Comparison of ENCODE assay signal across 16 cellular contexts in the genomic region with DNA sequence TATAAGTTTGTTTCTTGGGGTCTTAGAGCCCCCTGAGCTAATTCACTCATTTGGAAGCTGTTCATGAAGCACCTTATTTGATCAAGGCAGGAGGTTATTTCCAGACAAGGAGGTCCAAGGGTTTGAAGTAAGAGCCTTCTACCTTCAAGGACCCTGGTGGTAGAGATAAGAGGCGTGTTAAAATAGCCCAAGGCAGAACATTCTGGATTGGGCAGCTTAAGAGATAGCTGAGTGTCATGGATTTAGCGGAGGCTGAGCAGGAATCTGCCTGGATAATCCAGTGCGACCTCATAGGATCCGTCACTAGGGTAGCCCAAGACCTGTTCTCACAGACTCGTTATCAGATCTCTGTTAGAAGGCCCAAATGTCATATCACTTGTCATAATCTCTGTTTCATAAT. TPM values are rescaled to one million over a fixed set of nuclear protein-coding genes. Genes with fewer than 3 reads are reported as not detected.
DNase-seq lines count a peak whose midpoint lies in the region; ATAC-seq and TF ChIP-seq lines count a peak whose summit lies in the region.
"Had no signal": no experiment of that assay in that cellular context is flagged by ENCODE, and none has a peak within 500 bp of the region (broad histone marks: within the 10 kb centered on the region; RNA-seq: fewer than 3 reads in every experiment).

No MANE protein-coding gene starts in this region.

- no peak overlapping the region for H2BK120ac ChIP-seq in trophoblast cell (ENCODE audit: insufficient read depth, low read length, poor library complexity)

- no peak overlapping the region for H3K4me3 ChIP-seq in A673 (ENCODE audit: low read depth, low read length, poor library complexity, severe bottlenecking)
- H3K4me3 ChIP-seq in HCT116 (replicated peaks in 1 of 2; ENCODE audit: low read depth in 1 of 2, low read length in 2 of 2), result no peak overlapping the region
- no peak overlapping the region for H3K4me3 ChIP-seq in trophoblast cell (ENCODE audit: low read depth, low read length)
- no peak overlapping the region for H3K4me3 ChIP-seq in OCI-LY7 (ENCODE audit: low read depth, low read length, poor library complexity, severe bottlenecking)
- H3K4me3 ChIP-seq: BLaER1, heart right ventricle, pancreas had no signal

- peaks cover 62% of the 10 kb centered on the region for H3K4me1 ChIP-seq in A673 (ENCODE audit: insufficient read depth, low read length, poor library complexity, severe bottlenecking)
- H3K4me1 ChIP-seq in HCT116 (ENCODE audit: control insufficient read depth in 1 of 2, insufficient read depth in 2 of 2, low read length in 2 of 2), result peaks cover 32 to 63% of the 10 kb centered on the region in 2 experiments
- H3K4me1 ChIP-seq in trophoblast cell (ENCODE audit: control insufficient read depth in 1 of 2, insufficient read depth in 2 of 2, low read length in 2 of 2), result peaks cover 33 to 37% of the 10 kb centered on the region in 2 experiments
- H3K4me1 ChIP-seq in OCI-LY7 (ENCODE audit: insufficient read depth, low read length, poor library complexity, severe bottlenecking), result peaks cover 23% of the 10 kb centered on the region

- H3K36me3 Mint-ChIP-seq in central memory CD8-positive, alpha-beta T cell (ENCODE audit: insufficient read depth), result peaks cover 19% of the 10 kb centered on the region
- H3K36me3 Mint-ChIP-seq: activated naive CD4-positive, alpha-beta T cell treated with anti-CD3 and anti-CD28 coated beads, Interleukin-2, amount 50 U/mL, for 24 hours had no signal

- BruUV-seq in A673 (replicated peaks; lab: Mats Ljungman, UMichigan) (no TSS peak), HCT116 (replicated peaks; lab: Mats Ljungman, UMichigan) (no TSS peak), OCI-LY7 (replicated peaks; lab: Mats Ljungman, UMichigan) (no TSS peak)

- peak overlapping the region; percentile 13 for H3K27ac Mint-ChIP-seq in central memory CD8-positive, alpha-beta T cell (ENCODE audit: low read depth)
- H3K27ac Mint-ChIP-seq: activated naive CD4-positive, alpha-beta T cell treated with anti-CD3 and anti-CD28 coated beads, Interleukin-2, amount 50 U/mL, for 24 hours had no signal

- no peaks in the 10 kb centered on the region; the same call in 1 of the 2 replicates for H4K20me1 ChIP-seq in HCT116 (ENCODE audit: insufficient read depth)
- peaks cover 5% of the 10 kb centered on the region for H4K20me1 ChIP-seq in OCI-LY7 (ENCODE audit: insufficient read depth, low read length)

- H3K9me2 ChIP-seq in HCT116 (ENCODE audit: insufficient read depth) (no peaks in the 10 kb centered on the region), OCI-LY7 (ENCODE audit: insufficient read depth, low read length) (no peaks in the 10 kb centered on the region)

- no peak overlapping the region for H4K12ac ChIP-seq in trophoblast cell (ENCODE audit: low read depth, low read length)

- RAD21 ChIA-PET in HCT116 (lab: Charles Lee; ENCODE audit: low non-redundant PET in 1 of 2, low total read pairs in 2 of 2, uncharacterized antibody in 2 of 2, unreplicated experiment in 2 of 2), result no interaction called here

- no peak overlapping the region for H2AFZ ChIP-seq in HCT116 (ENCODE audit: low read depth, low read length, poor library complexity, severe bottlenecking)
- H2AFZ ChIP-seq in trophoblast cell (ENCODE audit: insufficient read depth, low read length, poor library complexity), result no peak overlapping the region
- H2AFZ ChIP-seq in OCI-LY7 (ENCODE audit: low read length), result no peak overlapping the region

- POLR2A ChIA-PET in A673 (lab: Charles Lee; ENCODE audit: low non-redundant PET) (no interaction called here), HCT116 (lab: Charles Lee) (no interaction called here), OCI-LY7 (lab: Charles Lee) (no interaction called here)

- H3K79me2 ChIP-seq in HCT116 (ENCODE audit: insufficient read depth, low read length), result peaks cover 74% of the 10 kb centered on the region
- H3K79me2 ChIP-seq in trophoblast cell (ENCODE audit: control insufficient read depth, insufficient read depth, low read length, poor library complexity), result peaks cover 12% of the 10 kb centered on the region
- H3K79me2 ChIP-seq in OCI-LY7 (ENCODE audit: insufficient read depth, low read depth, low read length), result peaks cover 48% of the 10 kb centered on the region

- no peak overlapping the region for H3K18ac ChIP-seq in trophoblast cell (ENCODE audit: low read length)

- peak overlapping the region; percentile 80 for H3K27ac ChIP-seq in A673 (ENCODE audit: low read depth, low read length, poor library complexity, severe bottlenecking)
- H3K27ac ChIP-seq in HCT116 (ENCODE audit: low read depth, low read length), result no peak overlapping the region
- H3K27ac ChIP-seq in trophoblast cell (ENCODE audit: low read depth, low read length), result no peak overlapping the region
- H3K27ac ChIP-seq in OCI-LY7 (ENCODE audit: low read depth, low read length, poor library complexity, severe bottlenecking), result no peak overlapping the region

- no peak overlapping the region for H2BK5ac ChIP-seq in trophoblast cell (ENCODE audit: low read depth, low read length, poor library complexity)

- TF ChIP-seq POLR2A in HCT116 (IDR thresholded peaks at IDR 0.05; ENCODE audit: borderline replicate concordance, extremely low read depth, insufficient read depth, insufficient read length), result no peak

- no peak overlapping the region for H3K14ac ChIP-seq in trophoblast cell (ENCODE audit: low read length)

- no peak overlapping the region for H3K4ac ChIP-seq in trophoblast cell (ENCODE audit: low read depth, low read length)

- DNase-seq in A673 (ENCODE audit: low spot score) (no peak), HCT116 (ENCODE audit: low read depth, low spot score) (no peak), trophoblast cell (peak; percentile 81 to 94), NCI-H2081 (lab: John Stamatoyannopoulos, UW) (no peak), OCI-LY7 (ENCODE audit: low spot score) (no peak)
- no peak for DNase-seq in central memory CD8-positive, alpha-beta T cell (ENCODE audit: low spot score in 2 of 2)
- DNase-seq: effector memory CD4-positive, alpha-beta T cell; heart right ventricle; MV-4-11; NCI-H510A treated with DMSO at 0.1 percent for 48 hours; pancreas; SHP77 had no signal

- H2AK5ac ChIP-seq in trophoblast cell (ENCODE audit: low read length), result no peak overlapping the region

- no peak overlapping the region for H4K8ac ChIP-seq in trophoblast cell (ENCODE audit: low read depth, low read length)

- H3K27me3 Mint-ChIP-seq in central memory CD8-positive, alpha-beta T cell, result no peaks in the 10 kb centered on the region
- H3K27me3 Mint-ChIP-seq: activated naive CD4-positive, alpha-beta T cell treated with anti-CD3 and anti-CD28 coated beads, Interleukin-2, amount 50 U/mL, for 24 hours had no signal

- CTCF ChIA-PET in A673 (lab: Charles Lee) (no interaction called here), HCT116 (lab: Charles Lee) (no interaction called here), OCI-LY7 (lab: Charles Lee; ENCODE audit: unreplicated experiment) (no interaction called here)

- H3K4me1 Mint-ChIP-seq in central memory CD8-positive, alpha-beta T cell, result peaks cover 48% of the 10 kb centered on the region

- no peak overlapping the region for H4K91ac ChIP-seq in trophoblast cell (ENCODE audit: low read depth, low read length)

- H3K79me1 ChIP-seq in trophoblast cell (ENCODE audit: low read length), result peaks cover 23% of the 10 kb centered on the region

- H3K9me3 Mint-ChIP-seq in central memory CD8-positive, alpha-beta T cell, result no peaks in the 10 kb centered on the region
- H3K9me3 Mint-ChIP-seq: activated naive CD4-positive, alpha-beta T cell treated with anti-CD3 and anti-CD28 coated beads, Interleukin-2, amount 50 U/mL, for 24 hours had no signal

- H3K27me3 ChIP-seq in A673 (replicated peaks; ENCODE audit: insufficient read depth, low read depth, low read length, poor library complexity), result no peaks in the 10 kb centered on the region
- no peaks in the 10 kb centered on the region for H3K27me3 ChIP-seq in HCT116 (ENCODE audit: insufficient read depth, low read length)
- H3K27me3 ChIP-seq in trophoblast cell (ENCODE audit: insufficient read depth, low read length), result no peaks in the 10 kb centered on the region
- H3K27me3 ChIP-seq: BLaER1, heart right ventricle, pancreas had no signal

- H2BK12ac ChIP-seq in trophoblast cell (ENCODE audit: low read length), result no peak overlapping the region

- TF ChIP-seq RAD21 in HCT116 (IDR thresholded peaks at IDR 0.05; ENCODE audit: low read depth), result no peak

- WGBS in trophoblast cell (ENCODE audit: extremely low coverage, insufficient coverage, insufficient read length), result no CpG with 5 or more reads among the region's 5 CpGs

- H3K36me3 ChIP-seq in A673 (ENCODE audit: insufficient read depth, low read length, poor library complexity, severe bottlenecking) (peaks cover 9% of the 10 kb centered on the region), HCT116 (ENCODE audit: control insufficient read depth in 1 of 2, insufficient read depth in 2 of 2, low read length in 2 of 2) (peaks cover 3 to 11% of the 10 kb centered on the region in 2 experiments; a peak in 1 of 4 replicates), trophoblast cell (ENCODE audit: control insufficient read depth in 1 of 2, insufficient read depth in 2 of 2, low read length in 2 of 2) (peaks cover 5 to 7% of the 10 kb centered on the region in 2 experiments), OCI-LY7 (ENCODE audit: insufficient read depth, low read length) (peaks cover 47% of the 10 kb centered on the region; the same call in 1 of the 2 replicates)

- ATAC-seq in HCT116 (no peak), HG03280 (IDR thresholded peaks at IDR 0.05; ENCODE audit: unreplicated experiment) (no peak), GM19463 (IDR thresholded peaks at IDR 0.05; ENCODE audit: unreplicated experiment) (no peak)
- no peak for ATAC-seq in central memory CD8-positive, alpha-beta T cell (replicated peaks; ENCODE audit: extremely low read depth, poor library complexity, severe bottlenecking)
- ATAC-seq: heart right ventricle, pancreas had no signal

- H3K23ac ChIP-seq in trophoblast cell (ENCODE audit: low read length), result no peak overlapping the region

- H3K4me3 Mint-ChIP-seq in central memory CD8-positive, alpha-beta T cell, result no peak overlapping the region
- H3K4me3 Mint-ChIP-seq: activated naive CD4-positive, alpha-beta T cell treated with anti-CD3 and anti-CD28 coated beads, Interleukin-2, amount 50 U/mL, for 24 hours had no signal

- H3K9ac ChIP-seq in HCT116 (ENCODE audit: low read length) (peak overlapping the region; percentile 78; the same call in 1 of the 2 replicates), trophoblast cell (ENCODE audit: low read length) (no peak overlapping the region)
- H3K9ac ChIP-seq: BLaER1 had no signal

- no peaks in the 10 kb centered on the region for H3K9me3 ChIP-seq in A673 (ENCODE audit: low read depth, low read length, poor library complexity, severe bottlenecking)
- H3K9me3 ChIP-seq in HCT116 (ENCODE audit: control insufficient read depth in 1 of 2, insufficient read depth in 1 of 2, low read depth in 1 of 2, low read length in 2 of 2), result no peaks in the 10 kb centered on the region
- H3K9me3 ChIP-seq in trophoblast cell (ENCODE audit: insufficient read depth, low read depth, low read length), result no peaks in the 10 kb centered on the region
- H3K9me3 ChIP-seq in OCI-LY7 (ENCODE audit: low read length), result no peaks in the 10 kb centered on the region
- H3K9me3 ChIP-seq: BLaER1, heart right ventricle, pancreas had no signal

- intact Hi-C loops in A673 (cut with micrococcal nuclease; ENCODE audit: unreplicated experiment), result no loop called here
- intact Hi-C loops in HCT116 (cut with micrococcal nuclease), result no loop called here
- intact Hi-C loops in OCI-LY7 (cut with micrococcal nuclease; ENCODE audit: unreplicated experiment), result no loop called here

- no peak overlapping the region for H3K4me2 ChIP-seq in HCT116 (ENCODE audit: low read length)
- no peak overlapping the region for H3K4me2 ChIP-seq in trophoblast cell (ENCODE audit: low read length)
- no peak overlapping the region for H3K4me2 ChIP-seq in OCI-LY7 (ENCODE audit: low read length)

- TF ChIP-seq CTCF in A673 (conservative IDR thresholded peaks at IDR 0.05; ENCODE audit: low read depth, low read length) (no peak), HCT116 (IDR thresholded peaks at IDR 0.05 in 2 of 3, conservative IDR thresholded peaks at IDR 0.05 in 1 of 3; ENCODE audit: borderline replicate concordance in 1 of 3, insufficient read depth in 1 of 3, low read depth in 2 of 3, low read length in 2 of 3) (no peak), OCI-LY7 (conservative IDR thresholded peaks at IDR 0.05; ENCODE audit: low read length) (no peak)

RNA-seq across cellular contexts. Expression of a gene that starts 28.6 kb away (rescaled TPM):
- total RNA-seq in A673 (2021), result 24.7 and 26.1 TPM in 2 replicates
- 15.3 TPM for total RNA-seq in HCT116 (2021; ENCODE audit: unreplicated experiment)
- 18.8 and 20.5 TPM in 2 replicates for polyA plus RNA-seq in HCT116 (2012)
- polyA plus RNA-seq in trophoblast cell (2013), result 10.2 and 11.5 TPM in 2 replicates
- 21.4 and 23.7 TPM in 2 replicates for total RNA-seq in OCI-LY7 (2014; rRNA removed; shearing (Covaris generic))
- total RNA-seq in OCI-LY7 (2022), result 17.6 and 20.2 TPM in 2 replicates

RNA-seq across cellular contexts. Expression of a gene that starts 29.5 kb away (rescaled TPM):
- 9.3 and 10.8 TPM in 2 replicates for total RNA-seq in A673 (2021)
- total RNA-seq in HCT116 (2021; ENCODE audit: unreplicated experiment), result 11.0 TPM
- 13.3 and 16.7 TPM in 2 replicates for polyA plus RNA-seq in HCT116 (2012)
- polyA plus RNA-seq in trophoblast cell (2013), result 6.6 and 7.1 TPM in 2 replicates
- total RNA-seq in OCI-LY7 (2014; rRNA removed; shearing (Covaris generic)), result 8.6 TPM in 2 replicates
- total RNA-seq in OCI-LY7 (2022), result 14.8 and 14.9 TPM in 2 replicates

RNA-seq across cellular contexts. Expression of a gene that starts 30.9 kb away (rescaled TPM):
- 120 and 122 TPM in 2 replicates for total RNA-seq in A673 (2021)
- total RNA-seq in HCT116 (2021; ENCODE audit: unreplicated experiment), result 148 TPM
- 154 and 164 TPM in 2 replicates for polyA plus RNA-seq in HCT116 (2012)
- polyA plus RNA-seq in trophoblast cell (2013), result 24.0 and 25.6 TPM in 2 replicates
- total RNA-seq in OCI-LY7 (2014; rRNA removed; shearing (Covaris generic)), result 67.4 and 68.1 TPM in 2 replicates
- total RNA-seq in OCI-LY7 (2022), result 59.2 and 76.3 TPM in 2 replicates

RNA-seq across cellular contexts. Expression of a gene that starts 52.6 kb away (rescaled TPM):
- not detected in 2 replicates for total RNA-seq in A673 (2021)
- total RNA-seq in HCT116 (2021; ENCODE audit: unreplicated experiment), result 9.2 TPM
- polyA plus RNA-seq in HCT116 (2012), result 99.1 and 318 TPM in 2 replicates
- not detected in 2 replicates for polyA plus RNA-seq in trophoblast cell (2013)
- total RNA-seq in OCI-LY7 (2014; rRNA removed; shearing (Covaris generic)), result not detected in 2 replicates
- not detected in 2 replicates for total RNA-seq in OCI-LY7 (2022)

Comparison
In these comparisons a context has a peak if more than half of its experiments do, and no peak if none do; other contexts are left out.
1. DNase-seq: peak in trophoblast cell (2 of 2); none in A673 (single experiment), HCT116 (single experiment), central memory CD8-positive, alpha-beta T cell (0 of 2), NCI-H2081 (0 of 2) and OCI-LY7 (single experiment).